In genomic region chr19:38206928-38207327, GRCh38 we compare ENCODE assay signal across 33 cellular contexts. TPM values are rescaled to one million over a fixed set of nuclear protein-coding genes. Genes with fewer than 3 reads are reported as not detected.
DNase-seq lines count a peak whose midpoint lies in the region; ATAC-seq, FAIRE-seq and TF ChIP-seq lines count a peak whose summit lies in the region.
"Had no signal": no experiment of that assay in that cellular context is flagged by ENCODE, and none has a peak within 500 bp of the region (broad histone marks: within the 10 kb centered on the region; RNA-seq: fewer than 3 reads in every experiment).

No MANE protein-coding gene starts in this region.

- intact Hi-C loops in Right ventricle myocardium inferior (cut with DNase I) (no loop called here), cardiac septum (cut with DNase I) (no loop called here), GM12878 (cut with micrococcal nuclease; ENCODE audit: unreplicated experiment) (no loop called here)

- no peak overlapping the region for H3K4me2 ChIP-seq in GM12878 (ENCODE audit: control insufficient read depth, insufficient read depth)
- H3K4me2 ChIP-seq: BLaER1 treated with 17β-estradiol and CSF1 and Interleukin-3, amounts not matched to agents 10 nM and 100 nM had no signal

- peak; percentile 4 for DNase-seq in Right ventricle myocardium inferior (ENCODE audit: missing footprints)
- DNase-seq in cardiac septum (ENCODE audit: low spot score): no peak
- no peak for DNase-seq in GM12878 (ENCODE audit: low read depth, low spot score)
- peak; percentile 54 for DNase-seq in islet precursor cell
- no peak for DNase-seq in stimulated activated naive B cell treated with anti-CD40 and anti-IgM and Interleukin-4, amounts not matched to agents 10 μg/mL and 1 μg/mL and 100 μg/mL, for 72 hours
- DNase-seq in A172 (ENCODE audit: low spot score): no peak
- no peak for DNase-seq in epidermal melanocyte (ENCODE audit: insufficient read length, low spot score)
- DNase-seq: 8988T; CD4-positive, alpha-beta memory T cell; COR-L47; DMS 273 treated with DMSO at 0.1 percent for 48 hours; DMS79 treated with DMSO at 0.1 percent for 48 hours; GF-D8; Kasumi-1; NCI-H1105 treated with DMSO at 0.1 percent for 48 hours; NCI-H146; NCI-H1930; NCI-H2107; NCI-H446 treated with DMSO at 0.1 percent for 48 hours; NCI-H526; NCI-H82; NK-92 treated with Interleukin-12 subunit alpha and Interleukin-12 subunit beta, amount 100 ng/mL, for 24 hours; SIG-M5; SW 1271 had no signal

- no peak overlapping the region for H2AFZ ChIP-seq in GM12878 (ENCODE audit: control insufficient read depth, low read depth, low read length)

- no peak for ATAC-seq in Right ventricle myocardium inferior
- no peak for ATAC-seq in GM12878
- ATAC-seq in stimulated activated naive B cell treated with anti-CD40 and anti-IgM and Interleukin-4, amounts not matched to agents 10 μg/mL and 1 μg/mL and 100 μg/mL, for 72 hours (replicated peaks): no peak
- no peak for ATAC-seq in GM18861 (IDR thresholded peaks at IDR 0.05; ENCODE audit: unreplicated experiment)
- ATAC-seq: K562 had no signal

- CTCF ChIA-PET in GM12878 (lab: Yijun Ruan, JAX): no interaction called here

- peaks cover 14 to 26% of the 10 kb centered on the region in 2 donors for H3K4me1 Mint-ChIP-seq in stimulated activated naive B cell treated with anti-CD40 and anti-IgM and Interleukin-4, amounts not matched to agents 10 μg/mL and 1 μg/mL and 100 μg/mL, for 72 hours

- RAD21 ChIA-PET in GM12878 (lab: Charles Lee; ENCODE audit: unreplicated experiment): no interaction called here

- 95% methylated on average over 16 of the region's 16 CpGs for WGBS in GM12878 (ENCODE audit: insufficient coverage, insufficient replicate concordance, low lambda C conversion rate, missing lambda C conversion rate)

- TF ChIP-seq CTCF in GM12878 (IDR thresholded peaks at IDR 0.05 in 2 of 3, conservative IDR thresholded peaks at IDR 0.05 in 1 of 3; ENCODE audit: control insufficient read depth in 2 of 3, extremely low read depth in 1 of 3, insufficient read depth in 1 of 3, low read depth in 3 of 3, low read length in 3 of 3): no peak

- no peak overlapping the region for H3K27ac ChIP-seq in GM12878 (ENCODE audit: control insufficient read depth, insufficient read depth)
- H3K27ac ChIP-seq: BLaER1 treated with 17β-estradiol and CSF1 and Interleukin-3, amounts not matched to agents 10 nM and 100 nM; SK-N-MC had no signal

- H3K27me3 ChIP-seq in GM12878 (replicated peaks in 1 of 2; ENCODE audit: control insufficient read depth in 2 of 2, insufficient read depth in 2 of 2, low read length in 1 of 2): no peaks in the 10 kb centered on the region

- H3K36me3 ChIP-seq in GM12878 (ENCODE audit: control insufficient read depth in 2 of 2, insufficient read depth in 2 of 2, low read length in 1 of 2): peaks cover 3 to 8% of the 10 kb centered on the region in 2 experiments; a peak in 3 of 4 replicates

- H3K9me3 ChIP-seq in GM12878 (replicated peaks; ENCODE audit: control insufficient read depth, insufficient read depth, low read length): no peaks in the 10 kb centered on the region
- H3K9me3 ChIP-seq: BLaER1 treated with 17β-estradiol and CSF1 and Interleukin-3, amounts not matched to agents 10 nM and 100 nM had no signal

- H3K4me3 ChIP-seq in GM12878: no peak overlapping the region
- H3K4me3 ChIP-seq: BLaER1 treated with 17β-estradiol and CSF1 and Interleukin-3, amounts not matched to agents 10 nM and 100 nM; K562; SK-N-MC had no signal

- TSS peak; percentile 44 for BruUV-seq in GM12878 (replicated peaks; lab: Mats Ljungman, UMichigan)

- POLR2A ChIA-PET in GM12878 (lab: Charles Lee): no interaction called here

- no peak for TF ChIP-seq POLR2A in GM12878 (IDR thresholded peaks at IDR 0.05; ENCODE audit: low read depth, low read length)

- no peaks in the 10 kb centered on the region for H3K9me3 Mint-ChIP-seq in stimulated activated naive B cell treated with anti-CD40 and anti-IgM and Interleukin-4, amounts not matched to agents 10 μg/mL and 1 μg/mL and 100 μg/mL, for 72 hours
- H3K9me3 Mint-ChIP-seq: CD4-positive, alpha-beta memory T cell had no signal

- peaks cover 14% of the 10 kb centered on the region for H3K4me1 ChIP-seq in GM12878 (ENCODE audit: control insufficient read depth, insufficient read depth, low read length)

- H3K36me3 Mint-ChIP-seq in stimulated activated naive B cell treated with anti-CD40 and anti-IgM and Interleukin-4, amounts not matched to agents 10 μg/mL and 1 μg/mL and 100 μg/mL, for 72 hours: peaks cover 56 to 65% of the 10 kb centered on the region in 2 donors

- no peaks in the 10 kb centered on the region for H3K79me2 ChIP-seq in GM12878 (ENCODE audit: control insufficient read depth, insufficient read depth, low read length)

- peaks cover 24 to 30% of the 10 kb centered on the region in 2 donors for H3K27me3 Mint-ChIP-seq in stimulated activated naive B cell treated with anti-CD40 and anti-IgM and Interleukin-4, amounts not matched to agents 10 μg/mL and 1 μg/mL and 100 μg/mL, for 72 hours

- no peak overlapping the region for H3K9ac ChIP-seq in GM12878 (ENCODE audit: control insufficient read depth, insufficient read depth, low read length)
- H3K9ac ChIP-seq: BLaER1 treated with 17β-estradiol and CSF1 and Interleukin-3, amounts not matched to agents 10 nM and 100 nM had no signal

- no peaks in the 10 kb centered on the region for H4K20me1 ChIP-seq in GM12878 (ENCODE audit: control insufficient read depth, insufficient read depth)

- no peak overlapping the region for H3K4me3 Mint-ChIP-seq in stimulated activated naive B cell treated with anti-CD40 and anti-IgM and Interleukin-4, amounts not matched to agents 10 μg/mL and 1 μg/mL and 100 μg/mL, for 72 hours
- H3K4me3 Mint-ChIP-seq: CD4-positive, alpha-beta memory T cell had no signal

- in situ Hi-C loops in GM12878 (cut with MboI): no loop called here

- SMC1A ChIA-PET in GM12878 (lab: Charles Lee; ENCODE audit: uncharacterized antibody, unreplicated experiment): no interaction called here

- TF ChIP-seq RAD21 in GM12878 (IDR thresholded peaks at IDR 0.05; ENCODE audit: insufficient read depth, low read depth, low read length): no peak

- no peak for TF ChIP-seq EP300 in GM12878 (IDR thresholded peaks at IDR 0.05; ENCODE audit: borderline replicate concordance in 1 of 2, control insufficient read depth in 1 of 2, low read depth in 2 of 2, low read length in 2 of 2)

- H3K27ac Mint-ChIP-seq in stimulated activated naive B cell treated with anti-CD40 and anti-IgM and Interleukin-4, amounts not matched to agents 10 μg/mL and 1 μg/mL and 100 μg/mL, for 72 hours: peak overlapping the region; percentile 26

- no peak for FAIRE-seq in GM12878 (lab: Jason Lieb, UNC)
- FAIRE-seq: GM12892, GM19239, H54, K562 had no signal

RNA-seq across cellular contexts. Expression of gene DPF1, which starts 17.1 kb away (rescaled TPM):
- 0.11 TPM for total RNA-seq in Right ventricle myocardium inferior
- total RNA-seq in cardiac septum: 0.51 TPM
- 1.0 and 2.1 TPM in 2 replicates for total RNA-seq in GM12878 (2013; cell fraction: nucleolus; rRNA removed)
- 1.7 and 2.4 TPM in 2 replicates for total RNA-seq in GM12878 (2014; rRNA removed)
- 1.6 and 2.3 TPM in 2 replicates for total RNA-seq in GM12878 (2014; rRNA removed; fragmentation: Illumina TruSeq; extraction: Trizol)
- total RNA-seq in GM12878 (2021): 3.8 and 4.0 TPM in 2 replicates
- 0.38 TPM for polyA plus RNA-seq in GM12878 (2011; ENCODE audit: low read depth)
- polyA plus RNA-seq in GM12878 (2011; rRNA removed): 0.30 and 0.65 TPM in 2 replicates
- 1.4 and 2.4 TPM in 2 replicates for polyA plus RNA-seq in GM12878 (2011; cell fraction: cytosol; rRNA removed)
- 1.9 and 3.6 TPM in 2 replicates for polyA plus RNA-seq in GM12878 (2011; cell fraction: nucleus; rRNA removed)
- polyA plus RNA-seq in GM12878 (2012): 1.4 and 1.9 TPM in 2 replicates
- 1.1 and 2.2 TPM in 2 replicates for polyA plus RNA-seq in GM12878 (2014; fragmentation: Illumina TruSeq; extraction: Trizol)
- under 1 TPM; 0.11 to 0.18 TPM for polyA plus RNA-seq in GM12878 (2014; fragmentation: Nextera tagmentation; extraction: Ambion mirVana)
- 4.3 and 4.9 TPM in 2 replicates for polyA plus RNA-seq in GM12878 (2014; rRNA removed)
- 1 to 10 TPM; 4.0 to 4.2 TPM for polyA plus RNA-seq in GM12878 (2016; fragmentation: Nextera tagmentation; extraction: Ambion mirVana)
- 0.37 and 2.0 TPM in 2 replicates for polyA minus RNA-seq in GM12878 (2011; rRNA and poly(A)+ RNA removed)
- 0.62 and 1.3 TPM in 2 replicates for polyA minus RNA-seq in GM12878 (2011; cell fraction: cytosol; rRNA and poly(A)+ RNA removed)
- polyA minus RNA-seq in GM12878 (2011; cell fraction: nucleus; rRNA and poly(A)+ RNA removed): 0.36 and 1.1 TPM in 2 replicates
- total RNA-seq in A172 (2014; rRNA removed; shearing (Covaris generic)): 6.4 and 19.2 TPM in 2 replicates
- total RNA-seq: CD4-positive, alpha-beta memory T cell had no signal
- polyA plus RNA-seq: CD4-positive, alpha-beta memory T cell had no signal

RNA-seq across cellular contexts. Expression of gene PPP1R14A, which starts 49.2 kb away (rescaled TPM):
- total RNA-seq in Right ventricle myocardium inferior: 35.9 TPM
- 23.9 TPM for total RNA-seq in cardiac septum
- total RNA-seq in GM12878 (2013; cell fraction: nucleolus; rRNA removed): not detected in 2 replicates
- not detected in 2 replicates for total RNA-seq in GM12878 (2014; rRNA removed)
- not detected in 2 replicates for total RNA-seq in GM12878 (2014; rRNA removed; fragmentation: Illumina TruSeq; extraction: Trizol)
- total RNA-seq in GM12878 (2021): not detected in 2 replicates
- polyA plus RNA-seq in GM12878 (2011; ENCODE audit: low read depth): not detected
- not detected in 2 replicates for polyA plus RNA-seq in GM12878 (2011; rRNA removed)
- not detected in 2 replicates for polyA plus RNA-seq in GM12878 (2011; cell fraction: cytosol; rRNA removed)
- not detected in 2 replicates for polyA plus RNA-seq in GM12878 (2011; cell fraction: nucleus; rRNA removed)
- not detected in 2 replicates for polyA plus RNA-seq in GM12878 (2012)
- not detected in 2 replicates for polyA plus RNA-seq in GM12878 (2014; fragmentation: Illumina TruSeq; extraction: Trizol)
- not detected for polyA plus RNA-seq in GM12878 (2014; fragmentation: Nextera tagmentation; extraction: Ambion mirVana)
- not detected in 2 replicates for polyA plus RNA-seq in GM12878 (2014; rRNA removed)
- polyA plus RNA-seq in GM12878 (2016; fragmentation: Nextera tagmentation; extraction: Ambion mirVana): not detected
- not detected in 2 replicates for polyA minus RNA-seq in GM12878 (2011; rRNA and poly(A)+ RNA removed)
- not detected in 2 replicates for polyA minus RNA-seq in GM12878 (2011; cell fraction: cytosol; rRNA and poly(A)+ RNA removed)
- polyA minus RNA-seq in GM12878 (2011; cell fraction: nucleus; rRNA and poly(A)+ RNA removed): not detected in 2 replicates
- total RNA-seq in A172 (2014; rRNA removed; shearing (Covaris generic)): not detected in 2 replicates
- total RNA-seq: CD4-positive, alpha-beta memory T cell; HT1080; M059J had no signal
- polyA plus RNA-seq: CD4-positive, alpha-beta memory T cell had no signal

RNA-seq across cellular contexts. Expression of gene SPINT2, which starts 57.4 kb away (rescaled TPM):
- 9.1 TPM for total RNA-seq in Right ventricle myocardium inferior
- 17.3 TPM for total RNA-seq in cardiac septum
- total RNA-seq in GM12878 (2013; cell fraction: nucleolus; rRNA removed): 3.9 and 5.4 TPM in 2 replicates
- total RNA-seq in GM12878 (2014; rRNA removed): 17.8 and 27.0 TPM in 2 replicates
- total RNA-seq in GM12878 (2014; rRNA removed; fragmentation: Illumina TruSeq; extraction: Trizol): 17.3 and 17.5 TPM in 2 replicates
- 18.8 and 25.8 TPM in 2 replicates for total RNA-seq in GM12878 (2021)
- 7.5 TPM for polyA plus RNA-seq in GM12878 (2011; ENCODE audit: low read depth)
- polyA plus RNA-seq in GM12878 (2011; rRNA removed): 0.15 and 0.27 TPM in 2 replicates
- 0.21 and 0.64 TPM in 2 replicates for polyA plus RNA-seq in GM12878 (2011; cell fraction: cytosol; rRNA removed)
- polyA plus RNA-seq in GM12878 (2011; cell fraction: nucleus; rRNA removed): 0.49 TPM in 1 of 2 replicates, not detected in the other
- 10.9 and 14.1 TPM in 2 replicates for polyA plus RNA-seq in GM12878 (2012)
- 6.9 and 14.1 TPM in 2 replicates for polyA plus RNA-seq in GM12878 (2014; fragmentation: Illumina TruSeq; extraction: Trizol)
- 10 to 100 TPM in 1 of 2 experiments, 1 to 10 TPM in 1; 6.5 to 10.2 TPM for polyA plus RNA-seq in GM12878 (2014; fragmentation: Nextera tagmentation; extraction: Ambion mirVana)
- 19.8 and 22.6 TPM in 2 replicates for polyA plus RNA-seq in GM12878 (2014; rRNA removed)
- polyA plus RNA-seq in GM12878 (2016; fragmentation: Nextera tagmentation; extraction: Ambion mirVana): 10 to 100 TPM; 22.2 to 26.5 TPM
- polyA minus RNA-seq in GM12878 (2011; rRNA and poly(A)+ RNA removed): 0.44 TPM in 1 of 2 replicates, not detected in the other
- polyA minus RNA-seq in GM12878 (2011; cell fraction: cytosol; rRNA and poly(A)+ RNA removed): not detected in 2 replicates
- not detected in 2 replicates for polyA minus RNA-seq in GM12878 (2011; cell fraction: nucleus; rRNA and poly(A)+ RNA removed)
- 0.41 and 0.60 TPM in 2 replicates for total RNA-seq in A172 (2014; rRNA removed; shearing (Covaris generic))

Comparison
In these comparisons a context has a peak if more than half of its experiments do, and no peak if none do; other contexts are left out.
1. DNase-seq: peak in Right ventricle myocardium inferior (single experiment) and islet precursor cell (single experiment); none in cardiac septum (single experiment), GM12878 (single experiment), stimulated activated naive B cell treated with anti-CD40 and anti-IgM and Interleukin-4, amounts not matched to agents 10 μg/mL and 1 μg/mL and 100 μg/mL, for 72 hours (single experiment), A172 (single experiment) and epidermal melanocyte (single experiment).
2. RNA of gene PPP1R14A, which starts 49.2 kb away (total RNA-seq): 35.9 TPM in Right ventricle myocardium inferior (single experiment) and 23.9 TPM in cardiac septum (single experiment); not detected in GM12878 and not detected in A172; every median in the first group is over 10 times any median in the second.